23 cellular contexts compared by ENCODE assay signal in genomic region chr3:151322549-151322948, GRCh38. TPM values are rescaled to one million over a fixed set of nuclear protein-coding genes. Genes with fewer than 3 reads are reported as not detected.
"Had no signal": no experiment of that assay in that cellular context is flagged by ENCODE, and none has a peak within 500 bp of the region (broad histone marks: within the 10 kb centered on the region; RNA-seq: fewer than 3 reads in every experiment).

No MANE protein-coding gene starts in this region.

- H3K9me3 ChIP-seq: left ventricle myocardium inferior had no signal

- H3K4me1 ChIP-seq: left ventricle myocardium inferior had no signal

- H3K4me3 Mint-ChIP-seq: naive B cell, nephron had no signal

- H3K4me3 ChIP-seq: coronary artery, dorsolateral prefrontal cortex, left ventricle myocardium inferior, lung had no signal

- DNase-seq: dorsolateral prefrontal cortex; effector CD8-positive, alpha-beta T cell; foreskin melanocyte; head of caudate nucleus; hypothalamus; left ventricle myocardium inferior; mesenchymal stem cell; midbrain; naive B cell; posterior cingulate gyrus; small intestine; stimulated activated CD4-positive, alpha-beta T cell treated with anti-CD3 and anti-CD28 coated beads, Interleukin-12 subunit alpha, Interleukin-12 subunit beta, amount 100 ng/mL, for 4 hours; stimulated activated CD4-positive, alpha-beta T cell treated with anti-CD3 and anti-CD28 coated beads, Interleukin-2, amount 100 ng/mL, for 48 hours; stimulated activated naive CD4-positive, alpha-beta T cell treated with Interleukin-2 at 50 U/mL for 16 hours; trophoblast cell had no signal

- H3K27me3 ChIP-seq: dorsolateral prefrontal cortex had no signal

- H3K27ac Mint-ChIP-seq: nephron had no signal

- H3K4me1 Mint-ChIP-seq: nephron had no signal

- H3K27ac ChIP-seq: coronary artery, dorsolateral prefrontal cortex, left ventricle myocardium inferior had no signal

- FAIRE-seq: islet of Langerhans, small intestine, urothelium cell line had no signal

- H3K36me3 ChIP-seq: left ventricle myocardium inferior had no signal

- H3K27me3 Mint-ChIP-seq: naive B cell had no signal

- H3K36me3 Mint-ChIP-seq: naive B cell had no signal

- H3K9me3 Mint-ChIP-seq: naive B cell, nephron had no signal

RNA-seq across cellular contexts. Expression of gene GPR87, which starts 5.9 kb away (rescaled TPM):
- total RNA-seq: chondrocyte, dorsolateral prefrontal cortex, left ventricle myocardium inferior, omental fat pad had no signal
- polyA plus RNA-seq: small intestine had no signal

RNA-seq across cellular contexts. Expression of gene P2RY13, which starts 6.8 kb away (rescaled TPM):
- total RNA-seq: chondrocyte, pulmonary artery endothelial cell had no signal

RNA-seq across cellular contexts. Expression of gene P2RY14, which starts 44.2 kb away (rescaled TPM):
- total RNA-seq: chondrocyte, pulmonary artery endothelial cell had no signal
